ENCODE assay signal across 9 cellular contexts in the genomic region with DNA sequence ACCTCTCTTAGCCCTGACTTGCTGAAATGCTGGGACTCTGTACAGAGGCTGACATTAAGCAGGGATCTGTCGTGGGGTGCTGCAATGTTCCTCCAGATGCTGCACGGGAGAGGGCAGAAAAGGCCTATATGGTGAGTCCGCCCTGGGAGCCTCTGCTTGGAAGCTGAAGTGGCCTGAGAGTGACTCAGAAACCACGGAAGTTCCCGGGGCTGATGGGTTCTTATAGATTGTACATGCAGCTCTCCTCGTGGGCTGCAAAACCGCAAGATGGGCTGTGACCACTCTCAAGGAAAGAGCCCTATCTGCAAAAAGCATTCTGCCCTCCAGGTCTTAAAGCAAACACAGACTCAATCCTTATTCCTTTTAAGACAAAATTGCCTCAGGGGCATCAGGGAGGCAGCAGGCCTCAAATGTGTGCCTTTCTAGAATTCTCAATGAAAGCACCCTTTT. TPM values are rescaled to one million over a fixed set of nuclear protein-coding genes. Genes with fewer than 3 reads are reported as not detected.
A peak's percentile ranks its signal among the peaks of the same experiment; 100 is the strongest.
DNase-seq lines count a peak whose midpoint lies in the region; ATAC-seq and TF ChIP-seq lines count a peak whose summit lies in the region.
"Had no signal": no experiment of that assay in that cellular context is flagged by ENCODE, and none has a peak within 500 bp of the region (broad histone marks: within the 10 kb centered on the region; RNA-seq: fewer than 3 reads in every experiment).

No MANE protein-coding gene starts in this region.

- H3K27ac ChIP-seq in osteoblast (ENCODE audit: low read depth, low read length), result peak overlapping the region; percentile 19
- no peak overlapping the region for H3K27ac ChIP-seq in endodermal cell (ENCODE audit: low read depth, low read length)

- H3K27ac Mint-ChIP-seq in endodermal cell, result no peak overlapping the region

- ATAC-seq in GM18907 (IDR thresholded peaks at IDR 0.05; ENCODE audit: unreplicated experiment) (peak; percentile 57), HG02763 (IDR thresholded peaks at IDR 0.05; ENCODE audit: unreplicated experiment) (no peak)

- no peak overlapping the region for H3K4me3 Mint-ChIP-seq in endodermal cell

- H3K27me3 Mint-ChIP-seq in endodermal cell (ENCODE audit: insufficient read depth), result peaks cover 47% of the 10 kb centered on the region

- H3K79me2 ChIP-seq in osteoblast (ENCODE audit: insufficient read depth, low read length), result no peaks in the 10 kb centered on the region

- TF ChIP-seq CTCF in astrocyte of the cerebellum (IDR thresholded peaks at IDR 0.05; ENCODE audit: low read depth, low read length, missing control alignments) (no peak), osteoblast (IDR thresholded peaks at IDR 0.05; ENCODE audit: extremely low read depth, low read depth, low read length) (no peak), endodermal cell (conservative IDR thresholded peaks at IDR 0.05) (no peak)

- H3K36me3 Mint-ChIP-seq in endodermal cell (ENCODE audit: low read depth), result no peaks in the 10 kb centered on the region

- peak overlapping the region; percentile 14 for H2AFZ ChIP-seq in osteoblast (ENCODE audit: low read length)

- no peaks in the 10 kb centered on the region for H3K36me3 ChIP-seq in osteoblast (ENCODE audit: insufficient read depth, low read length)
- H3K36me3 ChIP-seq in endodermal cell (ENCODE audit: control insufficient read depth, insufficient read depth, low read length), result no peaks in the 10 kb centered on the region

- peak overlapping the region; percentile 5 for H3K4me2 ChIP-seq in osteoblast (ENCODE audit: insufficient read depth, low read length)

- H3K27me3 ChIP-seq in osteoblast (ENCODE audit: insufficient read depth, low read length) (no peaks in the 10 kb centered on the region), endodermal cell (ENCODE audit: control insufficient read depth, insufficient read depth, low read length, poor library complexity, severe bottlenecking) (peaks cover 33% of the 10 kb centered on the region)

- in situ Hi-C loops in astrocyte of the cerebellum (cut with HindIII; ENCODE audit: low sequenced_read_pairs), result no loop called here

- H3K4me3 ChIP-seq in astrocyte of the cerebellum (ENCODE audit: low read depth, low read length) (no peak overlapping the region), osteoblast (ENCODE audit: insufficient read depth, low read length) (no peak overlapping the region), endodermal cell (ENCODE audit: low read length) (no peak overlapping the region)

- WGBS in endodermal cell (ENCODE audit: insufficient coverage in 1 of 2, insufficient read length in 1 of 2), 2 experiments, result 88 to 91% methylated on average over 7 of the region's 7 CpGs

- no peaks in the 10 kb centered on the region for H4K20me1 ChIP-seq in osteoblast (ENCODE audit: insufficient read depth, low read length)

- H3K4me1 ChIP-seq in osteoblast (ENCODE audit: insufficient read depth, low read length) (peaks cover 42% of the 10 kb centered on the region), endodermal cell (ENCODE audit: control insufficient read depth, insufficient read depth, low read length) (no peaks in the 10 kb centered on the region)

- no peak overlapping the region for H3K9ac ChIP-seq in endodermal cell (ENCODE audit: extremely low read depth, low read length, poor library complexity, severe bottlenecking)

- no peaks in the 10 kb centered on the region for H3K9me3 Mint-ChIP-seq in endodermal cell

- H3K9me3 ChIP-seq in osteoblast (ENCODE audit: low read depth, low read length) (no peaks in the 10 kb centered on the region), endodermal cell (ENCODE audit: control insufficient read depth, low read length) (no peaks in the 10 kb centered on the region)

- H3K4me1 Mint-ChIP-seq in endodermal cell, result no peaks in the 10 kb centered on the region

- DNase-seq in M059J (ENCODE audit: low read depth), result peak; percentile 89
- peak; percentile 58 for DNase-seq in astrocyte of the cerebellum (ENCODE audit: low read depth)
- DNase-seq in osteoblast (ENCODE audit: insufficient read length, low spot score, missing footprints), result no peak
- DNase-seq in middle frontal gyrus (ENCODE audit: extremely low spot score, low spot score), result no peak
- no peak for DNase-seq in endodermal cell
- no peak for DNase-seq in DMS53 (lab: John Stamatoyannopoulos, UW)
- DNase-seq: NCI-H2171 treated with DMSO at 0.1 percent for 48 hours had no signal

RNA-seq across cellular contexts. Expression of a gene that starts 5.8 kb away (rescaled TPM):
- total RNA-seq in M059J (2014; rRNA removed; shearing (Covaris generic)), result 77.4 and 95.1 TPM in 2 replicates
- total RNA-seq in osteoblast (51.4 and 61.0 TPM in 2 replicates), endodermal cell (10 to 100 TPM; 10.6 to 13.8 TPM)
- 14.6 TPM for polyA plus RNA-seq in endodermal cell (2013, experiment 1 of 2)
- polyA plus RNA-seq in endodermal cell (2013, experiment 2 of 2), result 14.1 TPM

RNA-seq across cellular contexts. Expression of a gene that starts 27.6 kb away (rescaled TPM):
- total RNA-seq in M059J (2014; rRNA removed; shearing (Covaris generic)), result 0.34 and 0.96 TPM in 2 replicates
- 0.29 and 0.36 TPM in 2 replicates for total RNA-seq in osteoblast
- 1 to 10 TPM in 1 of 2 donors, under 1 TPM in 1; 0.97 to 1.5 TPM for total RNA-seq in endodermal cell
- polyA plus RNA-seq in endodermal cell (2013, experiment 1 of 2), result 13.5 TPM
- 14.4 TPM for polyA plus RNA-seq in endodermal cell (2013, experiment 2 of 2)

RNA-seq across cellular contexts. Expression of a gene that starts 42.3 kb away (rescaled TPM):
- 0.17 TPM in 1 of 2 replicates, not detected in the other for total RNA-seq in M059J (2014; rRNA removed; shearing (Covaris generic))
- total RNA-seq in osteoblast, result not detected in 2 replicates
- under 1 TPM in 1 of 2 donors, not detected in 1; 0.42 TPM for total RNA-seq in endodermal cell
- polyA plus RNA-seq in endodermal cell (2013, experiment 1 of 2), result not detected
- polyA plus RNA-seq in endodermal cell (2013, experiment 2 of 2), result not detected

RNA-seq across cellular contexts. Expression of a gene that starts 51.8 kb away (rescaled TPM):
- total RNA-seq in M059J (2014; rRNA removed; shearing (Covaris generic)), result not detected in 2 replicates
- not detected in 2 replicates for total RNA-seq in osteoblast
- total RNA-seq in endodermal cell, result not detected
- polyA plus RNA-seq in endodermal cell (2013, experiment 1 of 2), result not detected
- polyA plus RNA-seq in endodermal cell (2013, experiment 2 of 2), result not detected

Comparison
In these comparisons a context has a peak if more than half of its experiments do, and no peak if none do; other contexts are left out.
1. DNase-seq: peak in M059J (single experiment) and astrocyte of the cerebellum (single experiment); none in osteoblast (single experiment), middle frontal gyrus (single experiment), endodermal cell (single experiment) and DMS53 (single experiment).